In genomic region chr17:19474405-19474804, GRCh38 we compare ENCODE assay signal across 1 cellular context. TPM values are rescaled to one million over a fixed set of nuclear protein-coding genes. Genes with fewer than 3 reads are reported as not detected.
"Had no signal": no experiment of that assay in that cellular context is flagged by ENCODE, and none has a peak within 500 bp of the region (broad histone marks: within the 10 kb centered on the region; RNA-seq: fewer than 3 reads in every experiment).

No MANE protein-coding gene starts in this region.

RNA-seq across cellular contexts. Expression of gene SLC47A1, which starts 59.2 kb away (rescaled TPM):
- polyA plus RNA-seq: GM12878 had no signal
